15 cellular contexts compared by ENCODE assay signal in the genomic region with DNA sequence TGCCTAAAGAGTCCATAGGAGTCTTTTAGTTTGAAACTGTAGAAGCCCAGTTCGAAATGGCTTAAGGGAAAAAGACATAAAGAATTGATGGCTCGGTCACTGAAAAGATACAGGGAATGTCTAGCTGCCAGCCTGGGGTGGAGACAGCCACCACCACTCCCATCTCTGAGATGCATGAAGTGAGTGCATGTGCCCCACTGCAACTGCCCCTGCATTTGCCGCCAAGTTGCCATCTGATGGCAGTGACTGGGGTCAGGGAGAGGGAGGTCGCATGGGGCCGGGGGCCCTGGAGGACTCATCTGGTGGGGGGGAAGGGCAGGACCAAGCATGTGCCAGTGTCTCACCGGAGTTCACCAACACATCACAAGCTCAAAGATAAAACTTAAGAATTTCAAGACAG.
"Had no signal": no experiment of that assay in that cellular context is flagged by ENCODE, and none has a peak within 500 bp of the region (broad histone marks: within the 10 kb centered on the region; RNA-seq: fewer than 3 reads in every experiment).

No MANE protein-coding gene starts in this region.

- H3K27me3 ChIP-seq: SJCRH30 had no signal

- DNase-seq: IMR-90, Karpas-422, KG1, MG63, NCI-H1092 treated with DMSO at 0.1 percent for 48 hours, NCI-H1436, NCI-H187, NCI-H2029, NCI-H2081 treated with DMSO at 0.1 percent for 48 hours, NCI-H2171 treated with DMSO at 0.1 percent for 48 hours, NCI-H345, NCI-H526, RPMI8226, SHP77 treated with DMSO at 0.1 percent for 48 hours had no signal

- H3K4me3 ChIP-seq: MG63, SJCRH30 had no signal

- H3K9me3 ChIP-seq: SJCRH30 had no signal

- H3K27ac ChIP-seq: SJCRH30 had no signal

- H3K36me3 ChIP-seq: MG63, SJCRH30 had no signal
